Comparison of ENCODE assay signal across 12 cellular contexts in the genomic region with DNA sequence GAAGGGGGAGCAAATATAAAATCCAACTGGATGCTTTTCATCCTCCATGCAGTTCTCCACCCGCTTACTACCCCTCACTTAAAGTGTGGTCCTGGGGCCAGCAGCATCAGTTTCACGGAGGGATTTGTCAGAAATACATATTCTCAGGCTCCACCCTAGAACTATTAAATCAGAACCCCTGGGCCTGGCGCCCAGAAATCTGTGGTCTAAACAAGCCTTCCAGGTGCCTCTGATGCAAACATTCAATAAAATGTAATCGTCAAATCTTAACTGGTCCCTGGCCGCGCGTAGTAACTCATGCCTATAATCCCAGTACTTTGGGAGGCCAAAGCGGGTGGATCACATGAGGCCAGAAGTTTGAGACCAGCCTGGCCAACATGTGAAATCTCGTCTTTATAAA. TPM values are rescaled to one million over a fixed set of nuclear protein-coding genes. Genes with fewer than 3 reads are reported as not detected.
DNase-seq lines count a peak whose midpoint lies in the region; ATAC-seq and TF ChIP-seq lines count a peak whose summit lies in the region.
"Had no signal": no experiment of that assay in that cellular context is flagged by ENCODE, and none has a peak within 500 bp of the region (broad histone marks: within the 10 kb centered on the region; RNA-seq: fewer than 3 reads in every experiment).

No MANE protein-coding gene starts in this region.

- no peaks in the 10 kb centered on the region for H3K36me3 ChIP-seq in RWPE2 (ENCODE audit: low read depth)
- peaks cover 0 to 8% (median 0%) of the 10 kb centered on the region in 3 donors for H3K36me3 ChIP-seq in esophagus squamous epithelium
- no peaks in the 10 kb centered on the region for H3K36me3 ChIP-seq in skeletal muscle satellite cell (ENCODE audit: insufficient read depth, low read length)
- H3K36me3 ChIP-seq in BE2C: no peaks in the 10 kb centered on the region

- DNase-seq in Calu3: no peak
- no peak for DNase-seq in RWPE2 (ENCODE audit: low spot score)
- no peak for DNase-seq in esophagus squamous epithelium (lab: John Stamatoyannopoulos, UW)
- DNase-seq in BE2C: no peak
- DNase-seq in DMS153 (lab: John Stamatoyannopoulos, UW): no peak
- no peak for DNase-seq in SW480 (ENCODE audit: low spot score)
- DNase-seq: activated CD8-positive, alpha-beta memory T cell treated with anti-CD3 and anti-CD28 coated beads, Interleukin-2, amount 50 U/mL, for 4 hours; kidney; NCI-H2081; stimulated activated naive CD8-positive, alpha-beta T cell treated with anti-CD3 and anti-CD28 coated beads, Interleukin-15, Interleukin-2, amounts not matched to agents 100 U/mL and 50 U/mL, for 24 hours had no signal

- H3K9me3 ChIP-seq in RWPE2 (ENCODE audit: severe bottlenecking): no peaks in the 10 kb centered on the region
- H3K9me3 ChIP-seq in esophagus squamous epithelium: no peaks in the 10 kb centered on the region
- H3K9me3 ChIP-seq in skeletal muscle satellite cell (replicated peaks; ENCODE audit: low read length): no peaks in the 10 kb centered on the region
- H3K9me3 ChIP-seq in BE2C: no peaks in the 10 kb centered on the region

- no peaks in the 10 kb centered on the region for H3K27me3 Mint-ChIP-seq in Calu3 (ENCODE audit: unreplicated experiment)

- intact Hi-C loops in Calu3 (cut with micrococcal nuclease; ENCODE audit: unreplicated experiment) (loop anchor here (2.0 kb wide), 1 partner anchor 49 kb away; no protein-coding TSS in a partner anchor), esophagus squamous epithelium (cut with DNase I) (no loop called here)

- peak overlapping the region; percentile 62 for H3K4me3 Mint-ChIP-seq in Calu3 (ENCODE audit: low read depth, unreplicated experiment)

- no peaks in the 10 kb centered on the region for H3K27me3 ChIP-seq in RWPE2 (ENCODE audit: insufficient read depth, poor library complexity, severe bottlenecking)
- H3K27me3 ChIP-seq in esophagus squamous epithelium: no peaks in the 10 kb centered on the region
- no peaks in the 10 kb centered on the region for H3K27me3 ChIP-seq in skeletal muscle satellite cell (ENCODE audit: control insufficient read depth, insufficient read depth, low read length)
- H3K27me3 ChIP-seq in BE2C: no peaks in the 10 kb centered on the region

- no peaks in the 10 kb centered on the region for H3K9me3 Mint-ChIP-seq in Calu3 (ENCODE audit: low read depth, unreplicated experiment)

- H3K4me2 ChIP-seq in skeletal muscle satellite cell (ENCODE audit: low read length): peak overlapping the region; percentile 79

- WGBS in esophagus squamous epithelium, 2 donors: 53 to 76% methylated on average over 9 of the region's 9 CpGs

- H3K36me3 Mint-ChIP-seq in Calu3 (ENCODE audit: insufficient read depth, unreplicated experiment): peaks cover 16% of the 10 kb centered on the region

- H3K27ac ChIP-seq in RWPE2 (ENCODE audit: poor library complexity, severe bottlenecking) (peak overlapping the region; percentile 84), esophagus squamous epithelium (peak overlapping the region; percentile 79 to 88 (median 82))

- H3K4me1 ChIP-seq in RWPE2 (ENCODE audit: insufficient read depth, poor library complexity, severe bottlenecking) (peaks cover 30% of the 10 kb centered on the region), esophagus squamous epithelium (peaks cover 10 to 52% (median 26%) of the 10 kb centered on the region in 3 donors), skeletal muscle satellite cell (ENCODE audit: control insufficient read depth, insufficient read depth, low read length) (peaks cover 40% of the 10 kb centered on the region), BE2C (peaks cover 10% of the 10 kb centered on the region)

- ATAC-seq in RWPE2 (ENCODE audit: low read depth): no peak
- ATAC-seq in GM21619 (IDR thresholded peaks at IDR 0.05; ENCODE audit: unreplicated experiment): no peak

- H3K4me1 Mint-ChIP-seq in Calu3 (ENCODE audit: low read depth, unreplicated experiment): peaks cover 23% of the 10 kb centered on the region

- peak overlapping the region; percentile 90 for H3K27ac Mint-ChIP-seq in Calu3 (ENCODE audit: unreplicated experiment)

- no TSS peak for BruUV-seq in Calu3 (replicated peaks; lab: Mats Ljungman, UMichigan)

- CTCF ChIA-PET in Calu3 (lab: Charles Lee): interaction anchor here (1.4 kb wide), 1 partner anchor 10 kb away, joined by 5 read pairs; no protein-coding TSS in a partner anchor

- H3K4me3 ChIP-seq in RWPE2 (ENCODE audit: severe bottlenecking) (no peak overlapping the region), esophagus squamous epithelium (no peak overlapping the region), skeletal muscle satellite cell (ENCODE audit: low read length) (peak overlapping the region; percentile 56), BE2C (ENCODE audit: low read depth, low read length) (no peak overlapping the region)

- TF ChIP-seq POLR2A in esophagus squamous epithelium (IDR thresholded peaks at IDR 0.05): no peak

- peak overlapping the region; percentile 72 for H3K9ac ChIP-seq in skeletal muscle satellite cell (ENCODE audit: low read depth, low read length)

- TF ChIP-seq CTCF in Calu3 (IDR thresholded peaks at IDR 0.05; ENCODE audit: unreplicated experiment): no peak
- no peak for TF ChIP-seq CTCF in RWPE2 (IDR thresholded peaks at IDR 0.05; ENCODE audit: poor library complexity, severe bottlenecking)
- no peak for TF ChIP-seq CTCF in esophagus squamous epithelium (IDR thresholded peaks at IDR 0.05)
- TF ChIP-seq CTCF in BE2C (IDR thresholded peaks at IDR 0.05; ENCODE audit: low read depth, low read length): no peak

RNA-seq across cellular contexts. Expression of gene ATXN1, which starts 47.7 kb away (rescaled TPM):
- 16.6 and 19.7 TPM in 2 replicates for total RNA-seq in Calu3 (2022)
- total RNA-seq in esophagus squamous epithelium: 10 to 100 TPM; 17.5 to 50.5 (median 28.5) TPM
- 8.1 and 10.9 TPM in 2 replicates for total RNA-seq in skeletal muscle satellite cell (2012; rRNA removed)
- polyA plus RNA-seq in BE2C (2012; ENCODE audit: insufficient read depth, insufficient read length, low read depth): 2.3 TPM
